15 cellular contexts compared by ENCODE assay signal in the genomic region with DNA sequence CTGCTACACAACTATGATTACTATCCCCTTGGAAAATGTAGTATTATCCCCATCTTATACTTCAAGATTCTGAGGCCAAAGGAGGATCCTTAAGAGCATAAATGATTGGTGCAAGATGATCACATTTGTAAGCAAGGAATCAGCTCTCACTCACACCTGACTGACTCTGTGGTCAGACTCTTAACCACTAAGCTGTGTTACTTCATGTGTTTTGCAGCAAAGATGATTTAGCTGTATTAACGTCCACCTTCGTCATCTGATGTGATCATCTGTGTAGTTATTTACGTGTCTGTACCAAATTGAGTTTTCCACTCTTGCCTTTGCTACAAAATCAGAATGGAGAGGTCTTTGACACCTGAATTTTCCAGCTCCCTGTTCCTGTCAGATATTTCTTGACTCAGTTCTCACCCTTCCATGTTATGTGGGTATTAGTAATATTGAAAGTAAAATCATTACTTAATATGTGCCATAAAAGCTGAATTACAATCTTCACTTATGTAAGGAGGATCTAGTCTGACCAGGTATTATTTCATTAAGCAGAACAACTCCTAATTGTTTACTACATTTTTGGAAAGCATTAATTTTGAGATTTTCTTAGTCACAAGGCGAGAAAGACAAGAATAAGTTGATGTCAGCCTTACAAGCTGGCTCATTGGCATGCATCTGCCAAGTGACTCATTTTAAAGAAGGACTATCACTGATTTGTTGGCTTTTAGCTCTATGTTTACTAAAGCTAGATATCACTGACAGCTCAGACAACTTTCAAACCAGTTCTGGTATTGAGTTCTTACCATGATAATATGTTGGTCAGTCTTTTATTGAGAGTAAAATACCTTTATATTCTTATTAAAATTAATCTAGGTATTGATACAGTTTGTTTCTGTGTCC.
A peak's percentile ranks its signal among the peaks of the same experiment; 100 is the strongest.
DNase-seq lines count a peak whose midpoint lies in the region; ATAC-seq and TF ChIP-seq lines count a peak whose summit lies in the region.
"Had no signal": no experiment of that assay in that cellular context is flagged by ENCODE, and none has a peak within 500 bp of the region (broad histone marks: within the 10 kb centered on the region; RNA-seq: fewer than 3 reads in every experiment).

No MANE protein-coding gene starts in this region.

- H3K36me3 Mint-ChIP-seq in type B pancreatic cell: no peaks in the 10 kb centered on the region

- no TSS peak for BruUV-seq in PC-3 (replicated peaks; lab: Mats Ljungman, UMichigan)

- H3K27me3 Mint-ChIP-seq in type B pancreatic cell: no peaks in the 10 kb centered on the region

- H3K4me3 Mint-ChIP-seq in type B pancreatic cell: no peak overlapping the region

- TF ChIP-seq CTCF in PC-3 (conservative IDR thresholded peaks at IDR 0.05; ENCODE audit: low read depth, low read length) (no peak), type B pancreatic cell (conservative IDR thresholded peaks at IDR 0.05) (no peak), tibial nerve (IDR thresholded peaks at IDR 0.05) (no peak)

- no peaks in the 10 kb centered on the region for H3F3A ChIP-seq in PC-3 (ENCODE audit: low read length, unreplicated experiment)

- POLR2A ChIA-PET in PC-3 (lab: Charles Lee; ENCODE audit: unreplicated experiment): no interaction called here

- H3K9me3 ChIP-seq in PC-3 (ENCODE audit: low read length) (no peaks in the 10 kb centered on the region), tibial nerve (no peaks in the 10 kb centered on the region)
- H3K9me3 ChIP-seq: lower lobe of right lung, neutrophil had no signal

- peak; percentile 13 for DNase-seq in ELR (ENCODE audit: low read depth)
- peak; percentile 43 for DNase-seq in PC-3
- no peak for DNase-seq in midbrain (lab: John Stamatoyannopoulos, UW)
- no peak for DNase-seq in type B pancreatic cell (ENCODE audit: extremely low spot score, unreplicated experiment)
- DNase-seq in superior temporal gyrus (ENCODE audit: extremely low spot score): no peak
- no peak for DNase-seq in tibial nerve (ENCODE audit: low spot score in 2 of 2)
- DNase-seq: activated CD8-positive, alpha-beta memory T cell treated with anti-CD3 and anti-CD28 coated beads for 24 hours; activated naive CD4-positive, alpha-beta T cell treated with Interleukin-2 at 50 U/mL for 16 hours; caudate nucleus; DMS153; GOT3; lower lobe of right lung had no signal

- intact Hi-C loops in PC-3 (cut with micrococcal nuclease): loop anchor here (10.0 kb wide), 1 partner anchor 205 kb away; no protein-coding TSS in a partner anchor

- H3K4me1 Mint-ChIP-seq in type B pancreatic cell (ENCODE audit: unreplicated experiment): no peaks in the 10 kb centered on the region

- CTCF ChIA-PET in PC-3 (lab: Charles Lee): interaction anchor here (0.6 kb wide), 1 partner anchor 325 kb away, joined by 3 read pairs; no protein-coding TSS in a partner anchor

- ATAC-seq in GM21423 (IDR thresholded peaks at IDR 0.05; ENCODE audit: unreplicated experiment): peak; percentile 73
- peak; percentile 63 for ATAC-seq in HG03039 (IDR thresholded peaks at IDR 0.05; ENCODE audit: unreplicated experiment)
- ATAC-seq in PC-3: peak; percentile 68
- ATAC-seq: lower lobe of right lung had no signal

- H3K79me2 ChIP-seq in PC-3 (ENCODE audit: low read length): no peaks in the 10 kb centered on the region

- H3K4me3 ChIP-seq in PC-3 (ENCODE audit: low read length) (no peak overlapping the region), tibial nerve (no peak overlapping the region)
- H3K4me3 ChIP-seq: lower lobe of right lung had no signal

- H3K27ac ChIP-seq in PC-3 (ENCODE audit: low read length) (no peak overlapping the region), tibial nerve (no peak overlapping the region)
- H3K27ac ChIP-seq: lower lobe of right lung, neutrophil had no signal

- H3K9me2 ChIP-seq in PC-3 (replicated peaks; ENCODE audit: low read length): no peaks in the 10 kb centered on the region

- no peak for TF ChIP-seq EP300 in tibial nerve (IDR thresholded peaks at IDR 0.05)

- H3K9ac ChIP-seq in PC-3 (ENCODE audit: low read length): no peak overlapping the region

- no peak overlapping the region for H3K27ac Mint-ChIP-seq in type B pancreatic cell

- H3K9me3 Mint-ChIP-seq in type B pancreatic cell: no peaks in the 10 kb centered on the region

- no peak overlapping the region for H2AFZ ChIP-seq in PC-3 (ENCODE audit: low read length)

- no peak for TF ChIP-seq POLR2A in tibial nerve (IDR thresholded peaks at IDR 0.05)

- H3K27me3 ChIP-seq in PC-3 (ENCODE audit: low read length) (no peaks in the 10 kb centered on the region), tibial nerve (no peaks in the 10 kb centered on the region)
- H3K27me3 ChIP-seq: neutrophil had no signal

- WGBS in tibial nerve, 2 donors: 83 to 87% methylated on average over 4 of the region's 4 CpGs

- H3K4me2 ChIP-seq in PC-3 (ENCODE audit: low read length): no peak overlapping the region

- H4K20me1 ChIP-seq in PC-3 (ENCODE audit: low read length): no peaks in the 10 kb centered on the region

- no peaks in the 10 kb centered on the region for H3K36me3 ChIP-seq in PC-3 (ENCODE audit: low read depth, low read length)
- H3K36me3 ChIP-seq in tibial nerve: no peaks in the 10 kb centered on the region
- H3K36me3 ChIP-seq: lower lobe of right lung, neutrophil had no signal

- H3K4me1 ChIP-seq in PC-3 (ENCODE audit: insufficient read depth, low read length) (no peaks in the 10 kb centered on the region), tibial nerve (no peaks in the 10 kb centered on the region)
- H3K4me1 ChIP-seq: lower lobe of right lung had no signal

Comparison
In these comparisons a context has a peak if more than half of its experiments do, and no peak if none do; other contexts are left out.
1. DNase-seq: peak in ELR (single experiment) and PC-3 (single experiment); none in midbrain (single experiment), type B pancreatic cell (single experiment), superior temporal gyrus (single experiment) and tibial nerve (0 of 2).
2. Peak in every context shown above with its lines, with median percentiles within 50 percentile points of each other: ATAC-seq.